In the genomic region with DNA sequence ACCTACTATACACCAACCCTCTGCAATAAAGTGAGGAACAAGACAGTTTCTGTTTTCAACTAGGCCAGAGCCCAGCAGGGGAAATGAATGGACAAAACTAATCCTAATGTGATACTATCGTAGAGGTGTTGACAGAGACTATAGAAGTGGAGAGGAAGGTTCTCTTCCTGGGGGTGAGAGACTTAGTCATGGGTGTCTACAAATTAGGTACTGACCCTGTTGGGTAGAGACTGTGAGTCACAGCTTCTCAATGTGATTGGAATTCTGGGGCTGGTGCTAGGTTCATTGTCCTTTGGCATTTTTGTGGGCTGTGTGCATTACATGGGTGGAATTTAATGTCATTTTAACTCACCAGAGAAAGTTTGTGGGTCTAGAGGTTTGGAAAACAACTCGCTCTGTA, we compare ENCODE assay signal across 12 cellular contexts.
DNase-seq lines count a peak whose midpoint lies in the region; TF ChIP-seq lines count a peak whose summit lies in the region.
"Had no signal": no experiment of that assay in that cellular context is flagged by ENCODE, and none has a peak within 500 bp of the region (broad histone marks: within the 10 kb centered on the region; RNA-seq: fewer than 3 reads in every experiment).

No MANE protein-coding gene starts in this region.

- peaks cover 3% of the 10 kb centered on the region for H3K4me1 ChIP-seq in smooth muscle cell (ENCODE audit: low read depth)
- H3K4me1 ChIP-seq: lower lobe of right lung had no signal

- no peak overlapping the region for H3K4me3 ChIP-seq in smooth muscle cell
- H3K4me3 ChIP-seq: lower lobe of right lung had no signal

- no peaks in the 10 kb centered on the region for H3K9me3 ChIP-seq in smooth muscle cell (replicated peaks; ENCODE audit: low read depth)
- H3K9me3 ChIP-seq: lower lobe of right lung had no signal

- no peaks in the 10 kb centered on the region for H3K79me2 ChIP-seq in smooth muscle cell (ENCODE audit: low read depth)

- H3K27me3 ChIP-seq in smooth muscle cell (ENCODE audit: low read depth) = no peaks in the 10 kb centered on the region

- peak; percentile 46 for DNase-seq in HK-2 (ENCODE audit: unreplicated experiment)
- DNase-seq in SW480 (ENCODE audit: low spot score) = peak; percentile 65
- peak; percentile 98 for DNase-seq in glomerular visceral epithelial cell (ENCODE audit: extremely low spot score)
- no peak for DNase-seq in smooth muscle cell (lab: John Stamatoyannopoulos, UW; ENCODE audit: unreplicated experiment)
- no peak for DNase-seq in germinal center (ENCODE audit: low spot score)
- no peak for DNase-seq in NOMO-1 treated with dmso at 0.1 percent for 144 hours (lab: John Stamatoyannopoulos, UW; ENCODE audit: unreplicated experiment)
- no peak for DNase-seq in cardiac septum (ENCODE audit: low spot score)
- DNase-seq: activated CD4-positive, alpha-beta T cell treated with anti-CD3 and anti-CD28 coated beads, Interleukin-2, amount 50 U/mL, for 48 hours; activated naive CD4-positive, alpha-beta T cell treated with Interleukin-2 at 50 U/mL for 16 hours; lower lobe of right lung; NCI-H2081 treated with DMSO at 0.1 percent for 48 hours; T-helper 17 cell had no signal

- no peak for TF ChIP-seq CTCF in smooth muscle cell (IDR thresholded peaks at IDR 0.05; ENCODE audit: borderline replicate concordance, insufficient read depth, poor library complexity, severe bottlenecking)

- H2AFZ ChIP-seq in smooth muscle cell (ENCODE audit: low read depth) = no peak overlapping the region

- H4K20me1 ChIP-seq in smooth muscle cell (ENCODE audit: low read depth) = no peaks in the 10 kb centered on the region

- 34% methylated on average over 2 of the region's 2 CpGs for WGBS in smooth muscle cell (ENCODE audit: low lambda C conversion rate)

- H3K4me2 ChIP-seq in smooth muscle cell = no peak overlapping the region

- peak overlapping the region; percentile 43 for H3K27ac ChIP-seq in smooth muscle cell (ENCODE audit: low read depth)
- H3K27ac ChIP-seq: lower lobe of right lung had no signal

- H3K9ac ChIP-seq in smooth muscle cell (ENCODE audit: low read depth) = no peak overlapping the region

- H3K36me3 ChIP-seq in smooth muscle cell (ENCODE audit: low read depth) = no peaks in the 10 kb centered on the region
- H3K36me3 ChIP-seq: lower lobe of right lung had no signal

- intact Hi-C loops in cardiac septum (cut with DNase I) = loop anchor here (10.0 kb wide), 1 partner anchor 302 kb away; no protein-coding TSS in a partner anchor

- H3F3A ChIP-seq in smooth muscle cell (ENCODE audit: low read depth) = no peaks in the 10 kb centered on the region

Comparison
In these comparisons a context has a peak if more than half of its experiments do, and no peak if none do; other contexts are left out.
1. DNase-seq: peak in HK-2 (single experiment), SW480 (single experiment) and glomerular visceral epithelial cell (single experiment); none in smooth muscle cell (single experiment), germinal center (single experiment), NOMO-1 treated with dmso at 0.1 percent for 144 hours (single experiment) and cardiac septum (single experiment).